18 cellular contexts compared by ENCODE assay signal in genomic region chr7:139181404-139181803, GRCh38.
"Had no signal": no experiment of that assay in that cellular context is flagged by ENCODE, and none has a peak within 500 bp of the region (broad histone marks: within the 10 kb centered on the region; RNA-seq: fewer than 3 reads in every experiment).

No MANE protein-coding gene starts in this region.

- DNase-seq: activated CD4-positive, alpha-beta T cell treated with anti-CD3 and anti-CD28 coated beads, Interleukin-2, amount 50 U/mL, for 1 hour; activated CD8-positive, alpha-beta memory T cell treated with anti-CD3 and anti-CD28 coated beads for 24 hours; activated naive CD8-positive, alpha-beta T cell treated with anti-CD3 and anti-CD28 coated beads for 36 hours; amygdala; body of pancreas; central memory CD4-positive, alpha-beta T cell; effector CD4-positive, alpha-beta T cell; gastrocnemius medialis; heart left ventricle; left colon; lower lobe of right lung; nucleus accumbens; stimulated activated CD4-positive, alpha-beta T cell treated with anti-CD3 and anti-CD28 coated beads, Interleukin-15, amount 100 ng/mL, for 24 hours; stimulated activated CD4-positive, alpha-beta T cell treated with anti-CD3 and anti-CD28 coated beads, Interleukin-4, amount 100 ng/mL, for 1 hour; stimulated activated naive B cell treated with anti-CD40 and anti-IgM and Interleukin-4, amounts not matched to agents 10 μg/mL and 1 μg/mL and 100 μg/mL, for 72 hours; uterus had no signal

- H3K4me3 ChIP-seq: body of pancreas, coronary artery, gastrocnemius medialis, heart left ventricle, lower lobe of right lung, tibial nerve, uterus had no signal

- H3K4me1 ChIP-seq: body of pancreas, gastrocnemius medialis, heart left ventricle, lower lobe of right lung, tibial nerve, uterus had no signal

- H3K9me3 ChIP-seq: body of pancreas, gastrocnemius medialis, heart left ventricle, lower lobe of right lung, tibial nerve, uterus had no signal

- H3K36me3 ChIP-seq: uterus had no signal

- H3K27ac ChIP-seq: body of pancreas, coronary artery, gastrocnemius medialis, heart left ventricle, lower lobe of right lung, tibial nerve, uterus had no signal

- H3K27me3 ChIP-seq: body of pancreas, gastrocnemius medialis, heart left ventricle, tibial nerve, uterus had no signal
